18 cellular contexts compared by ENCODE assay signal in genomic region chr12:103879048-103879692, GRCh38. TPM values are rescaled to one million over a fixed set of nuclear protein-coding genes. Genes with fewer than 3 reads are reported as not detected.
DNase-seq lines count a peak whose midpoint lies in the region; ATAC-seq and TF ChIP-seq lines count a peak whose summit lies in the region.
"Had no signal": no experiment of that assay in that cellular context is flagged by ENCODE, and none has a peak within 500 bp of the region (broad histone marks: within the 10 kb centered on the region; RNA-seq: fewer than 3 reads in every experiment).

No MANE protein-coding gene starts in this region.

- no peak overlapping the region for H3K4me3 ChIP-seq in mesendoderm (ENCODE audit: low read length)

- H2BK120ac ChIP-seq in mesendoderm (ENCODE audit: low read depth, low read length): no peak overlapping the region

- no peak overlapping the region for H2BK5ac ChIP-seq in mesendoderm (ENCODE audit: low read length)

- CTCF ChIA-PET in activated CD8-positive, alpha-beta T cell treated with anti-CD3 and anti-CD28 coated beads, Interleukin-2, amount 10 ng/mL, durations not matched to agents 7 days and 5 days (lab: Charles Lee): interaction anchor here (0.9 to 5.0 kb wide), 8 partner anchors 8 to 231 kb away, joined by 3 to 63 read pairs (median 5); partner anchors contain the start of gene TDG

- H3K18ac ChIP-seq in mesendoderm (ENCODE audit: low read length): no peak overlapping the region

- H3K79me2 ChIP-seq in mesendoderm (ENCODE audit: control insufficient read depth, insufficient read depth, low read length): no peaks in the 10 kb centered on the region

- H3K27ac ChIP-seq in foreskin keratinocyte (peak overlapping the region; percentile 81), mesendoderm (ENCODE audit: low read depth, low read length) (no peak overlapping the region)

- H3K23ac ChIP-seq in mesendoderm (ENCODE audit: low read length): no peak overlapping the region

- no peak overlapping the region for H3K56ac ChIP-seq in mesendoderm (ENCODE audit: low read length)

- no peaks in the 10 kb centered on the region for H3K27me3 ChIP-seq in foreskin keratinocyte
- H3K27me3 ChIP-seq in mesendoderm (ENCODE audit: insufficient read depth, low read length, poor library complexity): no peaks in the 10 kb centered on the region
- H3K27me3 ChIP-seq: BE2C had no signal

- no peak overlapping the region for H2BK15ac ChIP-seq in mesendoderm (replicated peaks; ENCODE audit: low read depth)

- no CpG with 5 or more reads among the region's 9 CpGs for whole genome bisulfite sequencing in mesendoderm (ENCODE audit: extremely low coverage, insufficient coverage, low lambda C conversion rate)

- no peaks in the 10 kb centered on the region for H3K79me1 ChIP-seq in mesendoderm (ENCODE audit: low read length)

- H2AK5ac ChIP-seq in mesendoderm (ENCODE audit: low read length): no peak overlapping the region

- H3K27me3 Mint-ChIP-seq in activated CD8-positive, alpha-beta T cell treated with anti-CD3 and anti-CD28 coated beads, Interleukin-2, amount 10 ng/mL, durations not matched to agents 7 days and 5 days (ENCODE audit: low read depth): peaks cover 4% of the 10 kb centered on the region

- no peak overlapping the region for H4K8ac ChIP-seq in mesendoderm (ENCODE audit: low read depth, low read length)

- H3K4me2 ChIP-seq in mesendoderm (ENCODE audit: low read length): no peak overlapping the region

- H3K36me3 Mint-ChIP-seq in activated CD8-positive, alpha-beta T cell treated with anti-CD3 and anti-CD28 coated beads, Interleukin-2, amount 10 ng/mL, durations not matched to agents 7 days and 5 days (ENCODE audit: low read depth): no peaks in the 10 kb centered on the region

- no peak for TF ChIP-seq CTCF in foreskin keratinocyte (conservative IDR thresholded peaks at IDR 0.05)

- no peak overlapping the region for H3K9ac ChIP-seq in mesendoderm (ENCODE audit: low read length)

- H3K27ac Mint-ChIP-seq in activated CD8-positive, alpha-beta T cell treated with anti-CD3 and anti-CD28 coated beads, Interleukin-2, amount 10 ng/mL, durations not matched to agents 7 days and 5 days: peak overlapping the region; percentile 28
- H3K27ac Mint-ChIP-seq: H9 had no signal

- no peaks in the 10 kb centered on the region for H3K9me3 Mint-ChIP-seq in activated CD8-positive, alpha-beta T cell treated with anti-CD3 and anti-CD28 coated beads, Interleukin-2, amount 10 ng/mL, durations not matched to agents 7 days and 5 days (ENCODE audit: insufficient read depth)
- H3K9me3 Mint-ChIP-seq: H9 had no signal

- no peak overlapping the region for H4K5ac ChIP-seq in mesendoderm (ENCODE audit: low read length)

- no peak overlapping the region for H3K4ac ChIP-seq in mesendoderm (ENCODE audit: low read depth, low read length)

- POLR2A ChIA-PET in activated CD8-positive, alpha-beta T cell treated with anti-CD3 and anti-CD28 coated beads, Interleukin-2, amount 10 ng/mL, durations not matched to agents 7 days and 5 days (lab: Charles Lee): interaction anchor here (0.7 kb wide), 1 partner anchor 29 kb away, joined by 3 read pairs; no protein-coding TSS in a partner anchor

- peaks cover 34% of the 10 kb centered on the region for H3K4me1 ChIP-seq in foreskin keratinocyte
- H3K4me1 ChIP-seq in mesendoderm (ENCODE audit: control insufficient read depth, low read depth, low read length): peaks cover 5% of the 10 kb centered on the region
- H3K4me1 ChIP-seq: BE2C had no signal

- no peak overlapping the region for H3K4me3 Mint-ChIP-seq in activated CD8-positive, alpha-beta T cell treated with anti-CD3 and anti-CD28 coated beads, Interleukin-2, amount 10 ng/mL, durations not matched to agents 7 days and 5 days

- H3K4me1 Mint-ChIP-seq in activated CD8-positive, alpha-beta T cell treated with anti-CD3 and anti-CD28 coated beads, Interleukin-2, amount 10 ng/mL, durations not matched to agents 7 days and 5 days (ENCODE audit: low read depth): peaks cover 36% of the 10 kb centered on the region

- no peak for ATAC-seq in activated CD8-positive, alpha-beta T cell treated with anti-CD3 and anti-CD28 coated beads, Interleukin-2, amount 10 ng/mL, durations not matched to agents 7 days and 5 days
- no peak for ATAC-seq in foreskin keratinocyte
- ATAC-seq: HepG2, PC-3 had no signal

- DNase-seq in stimulated activated CD4-positive, alpha-beta T cell treated with anti-CD3 and anti-CD28 coated beads, Interleukin-1b, Interleukin-23, amount 100 ng/mL, for 48 hours: peak; percentile 19
- DNase-seq in stimulated activated CD4-positive, alpha-beta T cell treated with anti-CD3 and anti-CD28 coated beads, Interleukin-2, amount 100 ng/mL, for 48 hours: no peak
- no peak for DNase-seq in activated CD8-positive, alpha-beta T cell treated with anti-CD3 and anti-CD28 coated beads, Interleukin-2, amount 10 ng/mL, durations not matched to agents 7 days and 5 days
- DNase-seq in foreskin keratinocyte (no peak), SIG-M5 (lab: John Stamatoyannopoulos, UW) (no peak), mesendoderm (no peak), SIG-M5 treated with dmso at 0.1 percent for 504 hours (lab: John Stamatoyannopoulos, UW; ENCODE audit: unreplicated experiment) (no peak), GDM1 (lab: John Stamatoyannopoulos, UW) (no peak)
- DNase-seq: BE2C, DMS153, EL, H9, NCI-H1105 treated with DMSO at 0.1 percent for 48 hours, NCI-H187, NCI-H446, NCI-H748 treated with DMSO at 0.1 percent for 48 hours, PC-3 had no signal

- H3K36me3 ChIP-seq in mesendoderm (ENCODE audit: control insufficient read depth, insufficient read depth, low read length): no peaks in the 10 kb centered on the region
- H3K36me3 ChIP-seq: BE2C had no signal

RNA-seq across cellular contexts. Expression of gene NT5DC3, which starts 38.1 kb away (rescaled TPM):
- total RNA-seq in activated CD8-positive, alpha-beta T cell treated with anti-CD3 and anti-CD28 coated beads, Interleukin-2, amount 10 ng/mL, durations not matched to agents 7 days and 5 days: 1 to 10 TPM; 3.1 to 3.3 TPM
- 20.8 and 34.3 TPM in 2 replicates for total RNA-seq in foreskin keratinocyte
- 6.1 and 9.3 TPM in 2 replicates for polyA plus RNA-seq in foreskin keratinocyte
- polyA plus RNA-seq in mesendoderm (2013, experiment 1 of 2): 3.4 TPM
- 3.0 TPM for polyA plus RNA-seq in mesendoderm (2013, experiment 2 of 2)

RNA-seq across cellular contexts. Expression of gene HSP90B1, which starts 51.0 kb away (rescaled TPM):
- total RNA-seq in activated CD8-positive, alpha-beta T cell treated with anti-CD3 and anti-CD28 coated beads, Interleukin-2, amount 10 ng/mL, durations not matched to agents 7 days and 5 days: 100 to 1,000 TPM; 336 to 343 TPM
- total RNA-seq in foreskin keratinocyte: 981 and 1,151 TPM in 2 replicates
- 747 and 810 TPM in 2 replicates for polyA plus RNA-seq in foreskin keratinocyte
- polyA plus RNA-seq in mesendoderm (2013, experiment 1 of 2): 620 TPM
- polyA plus RNA-seq in mesendoderm (2013, experiment 2 of 2): 616 TPM
